In the genomic region with DNA sequence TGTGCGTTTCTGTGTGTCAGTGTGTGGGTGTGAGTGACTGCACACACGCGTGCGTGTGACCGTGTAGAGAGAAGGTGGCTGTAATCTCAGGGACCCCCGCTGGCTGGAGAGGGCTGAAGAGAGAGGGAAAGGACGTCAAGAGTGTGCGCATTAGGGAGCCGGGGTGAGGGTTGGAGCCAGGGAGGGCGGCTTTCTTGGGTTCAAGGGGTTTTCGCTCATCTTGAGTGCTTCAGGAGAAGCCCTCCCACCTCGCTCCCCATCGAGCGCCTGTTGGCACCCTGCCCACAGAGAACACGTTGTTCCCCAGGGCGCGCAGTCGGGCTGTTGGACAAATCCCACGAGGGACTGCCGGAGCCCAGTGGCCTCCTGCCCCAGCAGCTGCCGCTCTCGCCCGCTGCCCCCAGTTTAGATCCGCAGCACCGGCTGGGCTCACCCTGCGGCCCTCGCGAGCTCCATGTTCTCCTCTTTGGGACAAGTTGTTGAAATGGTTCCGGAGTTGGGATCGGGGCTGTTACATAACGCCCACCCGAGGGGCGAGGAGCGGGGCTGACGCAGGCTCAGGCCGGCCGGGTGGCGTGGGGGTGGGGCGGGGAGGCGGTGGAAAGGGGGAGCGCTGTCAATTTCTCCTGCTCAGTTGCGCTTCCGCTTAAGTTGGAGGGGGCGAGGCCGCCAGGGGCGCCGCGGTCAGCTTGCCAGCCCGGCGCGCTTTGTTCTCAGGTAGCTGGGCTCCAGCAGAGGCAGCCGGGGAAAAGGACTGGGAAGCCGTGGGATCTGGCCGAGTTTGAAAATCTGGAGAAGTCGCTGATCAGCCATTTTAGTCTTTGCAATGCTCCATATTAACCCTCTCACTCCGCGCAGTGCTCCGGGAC, we compare ENCODE assay signal across 9 cellular contexts. TPM values are rescaled to one million over a fixed set of nuclear protein-coding genes. Genes with fewer than 3 reads are reported as not detected.
DNase-seq lines count a peak whose midpoint lies in the region; ATAC-seq, FAIRE-seq and TF ChIP-seq lines count a peak whose summit lies in the region.
"Had no signal": no experiment of that assay in that cellular context is flagged by ENCODE, and none has a peak within 500 bp of the region (broad histone marks: within the 10 kb centered on the region; RNA-seq: fewer than 3 reads in every experiment).

No MANE protein-coding gene starts in this region.

- H3K9me3 ChIP-seq in endocrine pancreas (ENCODE audit: control insufficient read depth, low read length) = no peaks in the 10 kb centered on the region
- no peaks in the 10 kb centered on the region for H3K9me3 ChIP-seq in neural progenitor cell (ENCODE audit: low read depth)

- H3K4me2 ChIP-seq in neural progenitor cell = peak overlapping the region; percentile 82

- peaks cover 24% of the 10 kb centered on the region for H4K20me1 ChIP-seq in neural progenitor cell (ENCODE audit: low read depth)

- H3K4me1 Mint-ChIP-seq in CD14-positive monocyte (peaks cover 8% of the 10 kb centered on the region), neural progenitor cell (peaks cover 31% of the 10 kb centered on the region)

- DNase-seq in CD14-positive monocyte (ENCODE audit: low spot score) (no peak), NCI-H2171 (lab: John Stamatoyannopoulos, UW) (peak; percentile 68), neural progenitor cell (ENCODE audit: low spot score) (peak; percentile 86), HTR-8/SVneo (ENCODE audit: insufficient read length, low spot score) (no peak), mucosa of gallbladder (ENCODE audit: low spot score) (no peak)

- peak overlapping the region in 1 of 7 donors; percentile 7 for H3K27ac Mint-ChIP-seq in CD14-positive monocyte
- no peak overlapping the region for H3K27ac Mint-ChIP-seq in neural progenitor cell

- H3K27me3 Mint-ChIP-seq in CD14-positive monocyte (ENCODE audit: low read depth in 3 of 3) = peaks cover 49 to 63% (median 51%) of the 10 kb centered on the region in 3 donors
- peaks cover 38% of the 10 kb centered on the region for H3K27me3 Mint-ChIP-seq in neural progenitor cell (ENCODE audit: insufficient read depth, low read depth)

- H3K36me3 Mint-ChIP-seq in CD14-positive monocyte (peaks cover 0 to 7% of the 10 kb centered on the region in 2 donors), neural progenitor cell (no peaks in the 10 kb centered on the region)

- H3K79me2 ChIP-seq in neural progenitor cell (ENCODE audit: low read depth) = no peaks in the 10 kb centered on the region

- no peak for FAIRE-seq in HTR-8/SVneo (lab: Jason Lieb, UNC)

- H3K9me3 Mint-ChIP-seq in CD14-positive monocyte (peaks cover 0 to 16% (median 9%) of the 10 kb centered on the region in 7 donors), neural progenitor cell (no peaks in the 10 kb centered on the region)

- H3K27me3 ChIP-seq in endocrine pancreas (ENCODE audit: control insufficient read depth, insufficient read depth, low read length) (no peaks in the 10 kb centered on the region), neural progenitor cell (peaks cover 79% of the 10 kb centered on the region)

- peaks cover 9% of the 10 kb centered on the region for H3K4me1 ChIP-seq in endocrine pancreas (ENCODE audit: control insufficient read depth, insufficient read depth, low read length)
- H3K4me1 ChIP-seq in neural progenitor cell = no peaks in the 10 kb centered on the region

- peaks cover 12% of the 10 kb centered on the region for H3F3A ChIP-seq in neural progenitor cell (ENCODE audit: low read depth)

- intact Hi-C loops in CD14-positive monocyte (cut with micrococcal nuclease) = no loop called here

- H3K4me3 Mint-ChIP-seq in CD14-positive monocyte (peak overlapping the region; percentile 27 to 87), neural progenitor cell (peak overlapping the region; percentile 91)

- peak overlapping the region; percentile 98 for H3K4me3 ChIP-seq in endocrine pancreas (ENCODE audit: control insufficient read depth, insufficient read depth, low read length)
- H3K4me3 ChIP-seq in neural progenitor cell = peak overlapping the region; percentile 62
- H3K4me3 ChIP-seq: SJSA1 had no signal

- TF ChIP-seq CTCF in CD14-positive monocyte (IDR thresholded peaks at IDR 0.05) (no peak), neural progenitor cell (IDR thresholded peaks at IDR 0.05) (peak; percentile 49)

- H3K36me3 ChIP-seq in endocrine pancreas (ENCODE audit: control insufficient read depth, insufficient read depth, low read length) (no peaks in the 10 kb centered on the region), neural progenitor cell (no peaks in the 10 kb centered on the region)
- H3K36me3 ChIP-seq: SJSA1 had no signal

- H3K27ac ChIP-seq in neural progenitor cell = no peak overlapping the region
- H3K27ac ChIP-seq: SJSA1 had no signal

- peak overlapping the region; percentile 63 for H2AFZ ChIP-seq in neural progenitor cell (replicated peaks)

- H3K9ac ChIP-seq in endocrine pancreas (ENCODE audit: control insufficient read depth, insufficient read depth, low read length) (peak overlapping the region; percentile 99), neural progenitor cell (no peak overlapping the region)

- ATAC-seq in HG03432 (IDR thresholded peaks at IDR 0.05; ENCODE audit: unreplicated experiment) = no peak
- ATAC-seq in GM18909 (IDR thresholded peaks at IDR 0.05; ENCODE audit: poor library complexity, unreplicated experiment) = no peak

RNA-seq across cellular contexts. Expression of a gene that starts 1.6 kb away (rescaled TPM):
- not detected for polyA plus RNA-seq in CD14-positive monocyte
- 0.07 TPM in 1 of 2 replicates, not detected in the other for total RNA-seq in neural progenitor cell (ENCODE audit: low replicate concordance)
- 0.32 TPM for total RNA-seq in mucosa of gallbladder
- total RNA-seq: SJSA1 had no signal

Comparison
In these comparisons a context has a peak if more than half of its experiments do, and no peak if none do; other contexts are left out.
1. DNase-seq: peak in NCI-H2171 (single experiment) and neural progenitor cell (single experiment); none in CD14-positive monocyte (single experiment), HTR-8/SVneo (single experiment) and mucosa of gallbladder (single experiment).